1 cellular context compared by ENCODE assay signal in genomic region chr10:12067336-12067735, GRCh38.
TF ChIP-seq lines count a peak whose summit lies in the region.

No MANE protein-coding gene starts in this region.

TF ChIP-seq in K562, 482 proteins besides CTCF, POLR2A, EP300 and RAD21:
- TF ChIP-seq HNRNPLL (IDR thresholded peaks at IDR 0.05; ENCODE audit: low read depth, low read length, poor library complexity, severe bottlenecking) = no peak
- no peak for TF ChIP-seq TAF1 (IDR thresholded peaks at IDR 0.05; ENCODE audit: control insufficient read depth, extremely low read depth, insufficient read depth, low read length, severe bottlenecking)
- TF ChIP-seq TAF9B (IDR thresholded peaks at IDR 0.05; ENCODE audit: partially characterized antibody) = no peak
- no peak for TF ChIP-seq AFF1 (IDR thresholded peaks at IDR 0.05; ENCODE audit: low read depth in 1 of 2, partially characterized antibody in 2 of 2)
- no peak for TF ChIP-seq ZBTB9 (CRISPR knock-in tag; IDR thresholded peaks at IDR 0.05)
- TF ChIP-seq EHMT2 (IDR thresholded peaks at IDR 0.05) = no peak
- no peak for TF ChIP-seq DIDO1 (tag; IDR thresholded peaks at IDR 0.05; ENCODE audit: low read depth)
- TF ChIP-seq KDM1A (IDR thresholded peaks at IDR 0.05) = no peak
- TF ChIP-seq KLF13 (tag; IDR thresholded peaks at IDR 0.05; ENCODE audit: borderline replicate concordance, low read depth) = no peak
- TF ChIP-seq WHSC1 (IDR thresholded peaks at IDR 0.05; ENCODE audit: low read length) = no peak
- TF ChIP-seq FUS (optimal IDR thresholded peaks at IDR 0.05; ENCODE audit: low read depth, low read length) = no peak
